1 cellular context compared by ENCODE assay signal in the genomic region with DNA sequence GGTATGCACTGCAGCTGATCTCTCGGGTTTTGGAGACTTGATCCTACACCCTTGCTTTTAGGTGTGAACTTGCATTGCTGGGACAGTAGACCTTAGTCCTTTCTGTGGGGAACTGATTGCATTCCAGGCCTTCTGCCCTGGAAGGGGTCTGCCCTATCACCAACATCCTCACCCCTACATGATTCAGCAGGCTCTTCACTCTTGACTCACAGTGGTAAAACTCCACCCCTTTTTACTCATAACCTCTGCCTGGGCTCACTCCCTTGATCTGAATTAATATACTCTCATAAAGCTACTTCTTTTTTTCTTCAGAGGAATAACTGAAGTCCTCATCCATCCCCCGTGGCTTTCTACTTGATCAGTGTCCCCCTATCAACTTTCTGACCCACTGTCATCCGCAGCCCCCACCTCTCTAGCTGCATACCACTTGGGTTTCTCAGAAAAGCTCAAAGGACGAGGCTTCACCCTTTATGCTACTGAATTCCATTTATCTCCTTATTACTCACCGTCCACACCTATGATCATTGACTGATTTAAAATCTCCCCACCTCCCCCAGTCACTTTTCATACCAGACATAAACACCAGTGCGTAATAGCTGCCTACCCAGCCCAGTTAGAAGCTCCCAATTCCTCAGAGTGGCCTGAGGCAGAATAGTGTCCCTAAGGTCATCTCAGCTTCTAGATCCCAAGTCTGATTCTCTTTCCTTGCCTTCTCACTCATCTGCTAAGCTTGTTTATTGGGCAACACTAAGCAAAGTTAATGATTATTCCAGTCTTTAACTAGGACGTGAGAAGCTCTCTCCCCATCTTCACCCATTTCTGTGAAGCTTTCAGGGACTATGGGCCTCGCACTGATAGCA.
TF ChIP-seq lines count a peak whose summit lies in the region.

No MANE protein-coding gene starts in this region.

TF ChIP-seq in HepG2, 621 proteins besides CTCF, POLR2A, EP300 and RAD21:
- TF ChIP-seq MTA3 (CRISPR knock-in tag; IDR thresholded peaks at IDR 0.05) (no peak), HOXA3 (CRISPR knock-in tag; IDR thresholded peaks at IDR 0.05) (no peak), SIX4 (CRISPR knock-in tag; IDR thresholded peaks at IDR 0.05) (no peak), ZFP41 (CRISPR knock-in tag; IDR thresholded peaks at IDR 0.05; ENCODE audit: borderline replicate concordance) (no peak), AGO2 (optimal IDR thresholded peaks at IDR 0.05; ENCODE audit: low read depth, low read length) (no peak), MEIS2 (CRISPR knock-in tag; IDR thresholded peaks at IDR 0.05) (no peak), ZNF17 (CRISPR knock-in tag; IDR thresholded peaks at IDR 0.05) (no peak), PLRG1 (conservative IDR thresholded peaks at IDR 0.05) (no peak), ATF7 (IDR thresholded peaks at IDR 0.05) (no peak), ATF7 (CRISPR knock-in tag; IDR thresholded peaks at IDR 0.05) (no peak), CEBPB (IDR thresholded peaks at IDR 0.05; ENCODE audit: borderline replicate concordance, low read depth, low read length) (no peak), ZNF672 (CRISPR knock-in tag; IDR thresholded peaks at IDR 0.05) (no peak)
- TF ChIP-seq, protein P1, sequence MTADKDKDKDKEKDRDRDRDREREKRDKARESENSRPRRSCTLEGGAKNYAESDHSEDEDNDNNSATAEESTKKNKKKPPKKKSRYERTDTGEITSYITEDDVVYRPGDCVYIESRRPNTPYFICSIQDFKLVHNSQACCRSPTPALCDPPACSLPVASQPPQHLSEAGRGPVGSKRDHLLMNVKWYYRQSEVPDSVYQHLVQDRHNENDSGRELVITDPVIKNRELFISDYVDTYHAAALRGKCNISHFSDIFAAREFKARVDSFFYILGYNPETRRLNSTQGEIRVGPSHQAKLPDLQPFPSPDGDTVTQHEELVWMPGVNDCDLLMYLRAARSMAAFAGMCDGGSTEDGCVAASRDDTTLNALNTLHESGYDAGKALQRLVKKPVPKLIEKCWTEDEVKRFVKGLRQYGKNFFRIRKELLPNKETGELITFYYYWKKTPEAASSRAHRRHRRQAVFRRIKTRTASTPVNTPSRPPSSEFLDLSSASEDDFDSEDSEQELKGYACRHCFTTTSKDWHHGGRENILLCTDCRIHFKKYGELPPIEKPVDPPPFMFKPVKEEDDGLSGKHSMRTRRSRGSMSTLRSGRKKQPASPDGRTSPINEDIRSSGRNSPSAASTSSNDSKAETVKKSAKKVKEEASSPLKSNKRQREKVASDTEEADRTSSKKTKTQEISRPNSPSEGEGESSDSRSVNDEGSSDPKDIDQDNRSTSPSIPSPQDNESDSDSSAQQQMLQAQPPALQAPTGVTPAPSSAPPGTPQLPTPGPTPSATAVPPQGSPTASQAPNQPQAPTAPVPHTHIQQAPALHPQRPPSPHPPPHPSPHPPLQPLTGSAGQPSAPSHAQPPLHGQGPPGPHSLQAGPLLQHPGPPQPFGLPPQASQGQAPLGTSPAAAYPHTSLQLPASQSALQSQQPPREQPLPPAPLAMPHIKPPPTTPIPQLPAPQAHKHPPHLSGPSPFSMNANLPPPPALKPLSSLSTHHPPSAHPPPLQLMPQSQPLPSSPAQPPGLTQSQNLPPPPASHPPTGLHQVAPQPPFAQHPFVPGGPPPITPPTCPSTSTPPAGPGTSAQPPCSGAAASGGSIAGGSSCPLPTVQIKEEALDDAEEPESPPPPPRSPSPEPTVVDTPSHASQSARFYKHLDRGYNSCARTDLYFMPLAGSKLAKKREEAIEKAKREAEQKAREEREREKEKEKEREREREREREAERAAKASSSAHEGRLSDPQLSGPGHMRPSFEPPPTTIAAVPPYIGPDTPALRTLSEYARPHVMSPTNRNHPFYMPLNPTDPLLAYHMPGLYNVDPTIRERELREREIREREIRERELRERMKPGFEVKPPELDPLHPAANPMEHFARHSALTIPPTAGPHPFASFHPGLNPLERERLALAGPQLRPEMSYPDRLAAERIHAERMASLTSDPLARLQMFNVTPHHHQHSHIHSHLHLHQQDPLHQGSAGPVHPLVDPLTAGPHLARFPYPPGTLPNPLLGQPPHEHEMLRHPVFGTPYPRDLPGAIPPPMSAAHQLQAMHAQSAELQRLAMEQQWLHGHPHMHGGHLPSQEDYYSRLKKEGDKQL (CRISPR knock-in tag; IDR thresholded peaks at IDR 0.05; ENCODE audit: low read depth), result no peak
- TF ChIP-seq, protein P2, sequence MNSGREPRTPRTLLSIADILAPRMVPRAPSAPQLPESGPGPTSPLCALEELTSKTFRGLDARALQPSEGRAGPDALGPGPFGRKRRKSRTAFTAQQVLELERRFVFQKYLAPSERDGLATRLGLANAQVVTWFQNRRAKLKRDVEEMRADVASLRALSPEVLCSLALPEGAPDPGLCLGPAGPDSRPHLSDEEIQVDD (CRISPR knock-in tag; IDR thresholded peaks at IDR 0.05; ENCODE audit: borderline replicate concordance), result no peak
- TF ChIP-seq, protein P3, sequence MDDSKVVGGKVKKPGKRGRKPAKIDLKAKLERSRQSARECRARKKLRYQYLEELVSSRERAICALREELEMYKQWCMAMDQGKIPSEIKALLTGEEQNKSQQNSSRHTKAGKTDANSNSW (CRISPR knock-in tag; IDR thresholded peaks at IDR 0.05; ENCODE audit: borderline replicate concordance), result no peak
- TF ChIP-seq, protein P4, sequence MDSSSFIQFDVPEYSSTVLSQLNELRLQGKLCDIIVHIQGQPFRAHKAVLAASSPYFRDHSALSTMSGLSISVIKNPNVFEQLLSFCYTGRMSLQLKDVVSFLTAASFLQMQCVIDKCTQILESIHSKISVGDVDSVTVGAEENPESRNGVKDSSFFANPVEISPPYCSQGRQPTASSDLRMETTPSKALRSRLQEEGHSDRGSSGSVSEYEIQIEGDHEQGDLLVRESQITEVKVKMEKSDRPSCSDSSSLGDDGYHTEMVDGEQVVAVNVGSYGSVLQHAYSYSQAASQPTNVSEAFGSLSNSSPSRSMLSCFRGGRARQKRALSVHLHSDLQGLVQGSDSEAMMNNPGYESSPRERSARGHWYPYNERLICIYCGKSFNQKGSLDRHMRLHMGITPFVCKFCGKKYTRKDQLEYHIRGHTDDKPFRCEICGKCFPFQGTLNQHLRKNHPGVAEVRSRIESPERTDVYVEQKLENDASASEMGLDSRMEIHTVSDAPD (CRISPR knock-in tag; IDR thresholded peaks at IDR 0.05), result no peak
- TF ChIP-seq, protein P5, sequence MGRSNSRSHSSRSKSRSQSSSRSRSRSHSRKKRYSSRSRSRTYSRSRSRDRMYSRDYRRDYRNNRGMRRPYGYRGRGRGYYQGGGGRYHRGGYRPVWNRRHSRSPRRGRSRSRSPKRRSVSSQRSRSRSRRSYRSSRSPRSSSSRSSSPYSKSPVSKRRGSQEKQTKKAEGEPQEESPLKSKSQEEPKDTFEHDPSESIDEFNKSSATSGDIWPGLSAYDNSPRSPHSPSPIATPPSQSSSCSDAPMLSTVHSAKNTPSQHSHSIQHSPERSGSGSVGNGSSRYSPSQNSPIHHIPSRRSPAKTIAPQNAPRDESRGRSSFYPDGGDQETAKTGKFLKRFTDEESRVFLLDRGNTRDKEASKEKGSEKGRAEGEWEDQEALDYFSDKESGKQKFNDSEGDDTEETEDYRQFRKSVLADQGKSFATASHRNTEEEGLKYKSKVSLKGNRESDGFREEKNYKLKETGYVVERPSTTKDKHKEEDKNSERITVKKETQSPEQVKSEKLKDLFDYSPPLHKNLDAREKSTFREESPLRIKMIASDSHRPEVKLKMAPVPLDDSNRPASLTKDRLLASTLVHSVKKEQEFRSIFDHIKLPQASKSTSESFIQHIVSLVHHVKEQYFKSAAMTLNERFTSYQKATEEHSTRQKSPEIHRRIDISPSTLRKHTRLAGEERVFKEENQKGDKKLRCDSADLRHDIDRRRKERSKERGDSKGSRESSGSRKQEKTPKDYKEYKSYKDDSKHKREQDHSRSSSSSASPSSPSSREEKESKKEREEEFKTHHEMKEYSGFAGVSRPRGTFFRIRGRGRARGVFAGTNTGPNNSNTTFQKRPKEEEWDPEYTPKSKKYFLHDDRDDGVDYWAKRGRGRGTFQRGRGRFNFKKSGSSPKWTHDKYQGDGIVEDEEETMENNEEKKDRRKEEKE (IDR thresholded peaks at IDR 0.05), result no peak
